8 cellular contexts compared by ENCODE assay signal in genomic region chr14:100384819-100385813, GRCh38. TPM values are rescaled to one million over a fixed set of nuclear protein-coding genes. Genes with fewer than 3 reads are reported as not detected.
A peak's percentile ranks its signal among the peaks of the same experiment; 100 is the strongest.
DNase-seq lines count a peak whose midpoint lies in the region; ATAC-seq, FAIRE-seq and TF ChIP-seq lines count a peak whose summit lies in the region.

No MANE protein-coding gene starts in this region.

- H4K20me1 ChIP-seq in OCI-LY3 (ENCODE audit: insufficient read depth, low read length), result no peaks in the 10 kb centered on the region

- peaks cover 8% of the 10 kb centered on the region for H3K4me1 ChIP-seq in OCI-LY3 (ENCODE audit: low read length)
- H3K4me1 ChIP-seq in psoas muscle, result peaks cover 19% of the 10 kb centered on the region

- intact Hi-C loops in psoas muscle (cut with DNase I), result loop anchor here (5.0 to 10.0 kb wide), 2 partner anchors 262 to 1240 kb away; no protein-coding TSS in a partner anchor

- no peaks in the 10 kb centered on the region for H3K79me2 ChIP-seq in OCI-LY3 (ENCODE audit: low read length)

- H3K4me2 ChIP-seq in OCI-LY3 (ENCODE audit: low read length), result no peak overlapping the region

- H3K36me3 ChIP-seq in OCI-LY3 (replicated peaks; ENCODE audit: low read depth, low read length) (no peaks in the 10 kb centered on the region), psoas muscle (ENCODE audit: insufficient read depth in 1 of 2, low read depth in 1 of 2) (peaks cover 0 to 8% of the 10 kb centered on the region in 2 donors)

- WGBS in psoas muscle, 3 donors, result 77 to 81% (median 78%) methylated on average over 16 of the region's 16 CpGs

- no peak overlapping the region for H2AFZ ChIP-seq in OCI-LY3 (ENCODE audit: low read depth, low read length)

- H3K27ac ChIP-seq in OCI-LY3 (ENCODE audit: low read length) (no peak overlapping the region), psoas muscle (no peak overlapping the region)

- ATAC-seq in psoas muscle (no peak), HG03025 (IDR thresholded peaks at IDR 0.05; ENCODE audit: low FRiP score, unreplicated experiment) (no peak)

- H3K27me3 ChIP-seq in OCI-LY3 (ENCODE audit: low read depth, low read length) (no peaks in the 10 kb centered on the region), psoas muscle (ENCODE audit: insufficient read depth in 3 of 3, low read length in 2 of 3) (no peaks in the 10 kb centered on the region)

- H3K9ac ChIP-seq in OCI-LY3 (ENCODE audit: low read length), result no peak overlapping the region

- TF ChIP-seq CTCF in OCI-LY3 (IDR thresholded peaks at IDR 0.05; ENCODE audit: low read depth, low read length) (peak; percentile 75), epithelial cell of esophagus (IDR thresholded peaks at IDR 0.05; ENCODE audit: insufficient read depth, low read depth, low read length, missing control alignments) (peak; percentile 47), psoas muscle (IDR thresholded peaks at IDR 0.05) (peak; percentile 43)

- DNase-seq in NCI-H345 (lab: John Stamatoyannopoulos, UW), result peak; percentile 41
- no peak for DNase-seq in NCI-H345 treated with DMSO at 0.1 percent for 48 hours (lab: John Stamatoyannopoulos, UW; ENCODE audit: unreplicated experiment)
- DNase-seq in epithelial cell of esophagus (ENCODE audit: low read depth), result peak; percentile 65
- no peak for DNase-seq in psoas muscle
- DNase-seq in RCC 7860 (ENCODE audit: low spot score), result no peak
- no peak for DNase-seq in stimulated activated CD8-positive, alpha-beta memory T cell treated with anti-CD3 and anti-CD28 coated beads, Interleukin-4, amount 100 ng/mL, for 48 hours

- H3K9me3 ChIP-seq in OCI-LY3 (ENCODE audit: insufficient read depth, low read length) (no peaks in the 10 kb centered on the region), psoas muscle (no peaks in the 10 kb centered on the region)

- FAIRE-seq in RCC 7860 (lab: Jason Lieb, UNC), result no peak

- H3K4me3 ChIP-seq in OCI-LY3 (ENCODE audit: low read length) (no peak overlapping the region), epithelial cell of esophagus (ENCODE audit: low read length) (no peak overlapping the region), psoas muscle (no peak overlapping the region)

RNA-seq across cellular contexts. Expression of gene WDR25, which starts 8.8 kb away (rescaled TPM):
- 1 to 10 TPM; 6.0 to 9.3 (median 7.3) TPM for total RNA-seq in psoas muscle
- polyA plus RNA-seq in psoas muscle, result 10 to 100 TPM in 1 of 3 donors, 1 to 10 TPM in 2; 6.7 to 11.7 (median 9.3) TPM

Comparison
In these comparisons a context has a peak if more than half of its experiments do, and no peak if none do; other contexts are left out.
1. DNase-seq: peak in NCI-H345 (single experiment) and epithelial cell of esophagus (single experiment); none in NCI-H345 treated with DMSO at 0.1 percent for 48 hours (single experiment), psoas muscle (0 of 2), RCC 7860 (single experiment) and stimulated activated CD8-positive, alpha-beta memory T cell treated with anti-CD3 and anti-CD28 coated beads, Interleukin-4, amount 100 ng/mL, for 48 hours (single experiment).
2. Peak in every context shown above with its lines, with median percentiles within 50 percentile points of each other: CTCF ChIP-seq.